In the genomic region with DNA sequence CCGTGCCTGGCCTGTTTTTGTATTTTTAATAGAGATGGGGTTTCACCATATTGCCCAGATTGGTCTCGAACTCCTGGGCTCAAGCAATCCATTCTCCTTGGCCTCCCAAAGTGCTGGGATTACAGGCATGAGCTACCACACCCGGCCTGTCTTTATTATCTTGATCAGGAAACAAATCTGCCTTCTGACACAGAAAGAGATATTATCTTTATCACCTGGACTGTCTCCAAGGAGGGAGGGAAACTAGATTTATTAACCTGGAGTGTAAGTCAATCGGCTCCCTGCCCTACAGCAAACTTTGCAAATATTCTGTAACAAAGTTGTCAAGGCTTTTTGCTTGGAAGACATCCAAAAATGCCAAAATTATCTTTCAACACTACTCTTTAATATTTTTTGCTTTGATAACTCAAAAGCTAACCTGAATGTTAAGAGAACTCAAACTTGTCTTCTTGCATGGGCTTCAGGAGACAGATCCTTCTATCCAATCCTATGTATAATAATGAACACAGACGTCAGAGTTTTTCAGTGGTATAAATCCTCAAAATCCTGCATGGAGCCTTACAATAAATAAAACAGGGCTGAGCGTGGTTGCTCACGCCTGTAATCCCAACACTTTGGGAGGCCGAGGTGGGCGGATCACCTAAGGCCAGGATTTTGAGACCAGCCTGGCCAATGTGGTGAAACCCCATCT, we compare ENCODE assay signal across 16 cellular contexts.
"Had no signal": no experiment of that assay in that cellular context is flagged by ENCODE, and none has a peak within 500 bp of the region (broad histone marks: within the 10 kb centered on the region; RNA-seq: fewer than 3 reads in every experiment).

No MANE protein-coding gene starts in this region.

- H3K4me3 ChIP-seq: gastrocnemius medialis, left ventricle myocardium inferior, ovary, smooth muscle cell, stomach had no signal

- H3K4me3 Mint-ChIP-seq: activated naive CD4-positive, alpha-beta T cell treated with anti-CD3 and anti-CD28 coated beads, Interleukin-2, amount 50 U/mL, for 24 hours; dendritic cell treated with granulocyte-macrophage colony-stimulating factor and Interleukin-4, amounts not matched to agents 40 ng/mL and 50 ng/mL, for 4 days; natural killer cell; type B pancreatic cell had no signal

- H3K36me3 Mint-ChIP-seq: activated naive CD4-positive, alpha-beta T cell treated with anti-CD3 and anti-CD28 coated beads, Interleukin-2, amount 50 U/mL, for 24 hours; natural killer cell; type B pancreatic cell had no signal

- H3K4me1 ChIP-seq: left ventricle myocardium inferior had no signal

- H3K36me3 ChIP-seq: gastrocnemius medialis, left ventricle myocardium inferior, ovary, stomach had no signal

- ATAC-seq: esophagus mucosa, gastrocnemius medialis, natural killer cell, sciatic nerve had no signal

- H3K27me3 ChIP-seq: gastrocnemius medialis, ovary, stomach had no signal

- H3K27me3 Mint-ChIP-seq: dendritic cell treated with granulocyte-macrophage colony-stimulating factor and Interleukin-4, amounts not matched to agents 40 ng/mL and 50 ng/mL, for 4 days had no signal

- H3K27ac Mint-ChIP-seq: activated naive CD4-positive, alpha-beta T cell treated with anti-CD3 and anti-CD28 coated beads, Interleukin-2, amount 50 U/mL, for 24 hours; dendritic cell treated with granulocyte-macrophage colony-stimulating factor and Interleukin-4, amounts not matched to agents 40 ng/mL and 50 ng/mL, for 4 days; natural killer cell; type B pancreatic cell had no signal

- H3K9me3 ChIP-seq: gastrocnemius medialis, left ventricle myocardium inferior, ovary, stomach had no signal

- H3K4me1 Mint-ChIP-seq: activated naive CD4-positive, alpha-beta T cell treated with anti-CD3 and anti-CD28 coated beads, Interleukin-2, amount 50 U/mL, for 24 hours; natural killer cell had no signal

- H3K9me3 Mint-ChIP-seq: activated naive CD4-positive, alpha-beta T cell treated with anti-CD3 and anti-CD28 coated beads, Interleukin-2, amount 50 U/mL, for 24 hours; dendritic cell treated with granulocyte-macrophage colony-stimulating factor and Interleukin-4, amounts not matched to agents 40 ng/mL and 50 ng/mL, for 4 days; natural killer cell; type B pancreatic cell had no signal

- DNase-seq: activated CD4-positive, alpha-beta T cell treated with anti-CD3 and anti-CD28 coated beads, Interleukin-2, amount 50 U/mL, for 48 hours; activated gamma-delta T cell; effector CD8-positive, alpha-beta T cell; gastrocnemius medialis; head of caudate nucleus; left ventricle myocardium inferior; natural killer cell; ovary; stimulated activated CD4-positive, alpha-beta T cell treated with anti-CD3 and anti-CD28 coated beads, Interleukin-4, amount 100 ng/mL, for 1 hour; stomach had no signal

- H3K27ac ChIP-seq: gastrocnemius medialis, left ventricle myocardium inferior, ovary, stomach had no signal
